In genomic region chr5:37275521-37275920, GRCh38 we compare ENCODE assay signal across 21 cellular contexts.
"Had no signal": no experiment of that assay in that cellular context is flagged by ENCODE, and none has a peak within 500 bp of the region (broad histone marks: within the 10 kb centered on the region; RNA-seq: fewer than 3 reads in every experiment).

No MANE protein-coding gene starts in this region.

- H3K9me3 ChIP-seq: gastrocnemius medialis had no signal

- H3K27me3 ChIP-seq: dorsolateral prefrontal cortex, esophagus squamous epithelium, gastrocnemius medialis, heart right ventricle had no signal

- ATAC-seq: esophagus mucosa, gastrocnemius medialis, heart right ventricle, left lobe of liver, lower lobe of right lung had no signal

- H3K27ac ChIP-seq: coronary artery, dorsolateral prefrontal cortex, epithelial cell of prostate, esophagus squamous epithelium, gastrocnemius medialis, heart right ventricle, lower lobe of right lung had no signal

- DNase-seq: dermis blood vessel endothelial cell; dorsolateral prefrontal cortex; effector CD4-positive, alpha-beta T cell; effector memory CD4-positive, alpha-beta T cell; erythroblast; esophagus squamous epithelium; foreskin fibroblast; foreskin melanocyte; gastrocnemius medialis; glutamatergic neuron; head of caudate nucleus; heart right ventricle; hippocampal formation; left cardiac atrium; lower lobe of right lung; mesenchymal stem cell; midbrain had no signal

- H3K4me3 ChIP-seq: coronary artery, dorsolateral prefrontal cortex, esophagus squamous epithelium, gastrocnemius medialis, heart right ventricle, lower lobe of right lung had no signal

- H3K36me3 ChIP-seq: esophagus squamous epithelium, gastrocnemius medialis, heart right ventricle, lower lobe of right lung had no signal

- H3K4me1 ChIP-seq: esophagus squamous epithelium, gastrocnemius medialis, heart right ventricle, lower lobe of right lung had no signal
